Comparison of ENCODE assay signal across 28 cellular contexts in genomic region chr3:125302932-125303331, GRCh38.
"Had no signal": no experiment of that assay in that cellular context is flagged by ENCODE, and none has a peak within 500 bp of the region (broad histone marks: within the 10 kb centered on the region; RNA-seq: fewer than 3 reads in every experiment).

No MANE protein-coding gene starts in this region.

- H3K4me1 Mint-ChIP-seq: activated CD8-positive, alpha-beta memory T cell treated with anti-CD3 and anti-CD28 coated beads, Interleukin-2, amount 10 ng/mL, durations not matched to agents 7 days and 5 days had no signal

- H3K9me3 Mint-ChIP-seq: activated naive CD4-positive, alpha-beta T cell treated with anti-CD3 and anti-CD28 coated beads, Interleukin-2, amount 50 U/mL, for 72 hours; activated T-helper 2 cell treated with anti-CD3 and anti-CD28 coated beads, Interferon-gamma antibody, Interleukin-2, Interleukin-4, amounts not matched to agents 10 μg/mL and 5 μg/mL and 100 μg/mL, durations not matched to agents 14 hours and 24 hours and 36 hours; stimulated activated naive B cell treated with anti-CD40 and anti-IgM and Interleukin-4, amounts not matched to agents 10 μg/mL and 1 μg/mL and 100 μg/mL, for 72 hours; T-helper 2 cell treated with Interferon-gamma antibody and Interleukin-4, amounts not matched to agents 5 μg/mL and 100 μg/mL, for 36 hours had no signal

- H3K4me1 ChIP-seq: esophagus squamous epithelium, upper lobe of right lung had no signal

- H3K27ac ChIP-seq: body of pancreas, epithelial cell of prostate, esophagus squamous epithelium, gastrocnemius medialis, right atrium auricular region, stomach, tibial artery, upper lobe of right lung had no signal

- DNase-seq: activated CD4-positive, alpha-beta T cell treated with anti-CD3 and anti-CD28 coated beads for 36 hours; activated CD4-positive, CD25-positive, alpha-beta regulatory T cell; activated CD8-positive, alpha-beta memory T cell treated with anti-CD3 and anti-CD28 coated beads, Interleukin-2, amount 10 ng/mL, durations not matched to agents 7 days and 5 days; activated CD8-positive, alpha-beta T cell treated with anti-CD3 and anti-CD28 coated beads, Interleukin-2, amount 10 ng/mL, durations not matched to agents 7 days and 5 days; activated T-cell treated with anti-CD3 and anti-CD28 coated beads, Interleukin-2, amount 50 U/mL, for 48 hours; anterior cingulate cortex; body of pancreas; effector CD8-positive, alpha-beta T cell; esophagus squamous epithelium; gastrocnemius medialis; kidney glomerular epithelial cell; left ventricle myocardium superior; naive B cell; occipital lobe; stimulated activated CD4-positive, alpha-beta T cell treated with anti-CD3 and anti-CD28 coated beads, Interleukin-1b, Interleukin-23, amount 100 ng/mL, for 48 hours; stimulated activated CD4-positive, alpha-beta T cell treated with anti-CD3 and anti-CD28 coated beads, Interleukin-4, amount 100 ng/mL, for 4 hours; stimulated activated CD8-positive, alpha-beta memory T cell treated with anti-CD3 and anti-CD28 coated beads, Interleukin-4, amount 100 ng/mL, for 48 hours; stimulated activated naive B cell treated with anti-CD40 and anti-IgM and Interleukin-4, amounts not matched to agents 10 μg/mL and 1 μg/mL and 100 μg/mL, for 72 hours; stomach; T-helper 1 cell; tibial artery; upper lobe of right lung had no signal

- ATAC-seq: activated CD4-positive, alpha-beta T cell treated with anti-CD3 and anti-CD28 coated beads for 36 hours; activated CD8-positive, alpha-beta memory T cell treated with anti-CD3 and anti-CD28 coated beads, Interleukin-2, amount 10 ng/mL, durations not matched to agents 7 days and 5 days; activated CD8-positive, alpha-beta T cell treated with anti-CD3 and anti-CD28 coated beads, Interleukin-2, amount 10 ng/mL, durations not matched to agents 7 days and 5 days; activated naive CD4-positive, alpha-beta T cell treated with anti-CD3 and anti-CD28 coated beads, Interleukin-2, amount 50 U/mL, for 72 hours; body of pancreas; gastrocnemius medialis; left ventricle myocardium superior; stimulated activated naive B cell treated with anti-CD40 and anti-IgM and Interleukin-4, amounts not matched to agents 10 μg/mL and 1 μg/mL and 100 μg/mL, for 72 hours; upper lobe of right lung had no signal

- H3K9me3 ChIP-seq: body of pancreas, esophagus squamous epithelium, gastrocnemius medialis, right atrium auricular region, stomach, tibial artery, upper lobe of right lung had no signal

- H3K4me3 Mint-ChIP-seq: activated CD4-positive, alpha-beta T cell treated with anti-CD3 and anti-CD28 coated beads for 36 hours; activated CD8-positive, alpha-beta memory T cell treated with anti-CD3 and anti-CD28 coated beads, Interleukin-2, amount 10 ng/mL, durations not matched to agents 7 days and 5 days; activated CD8-positive, alpha-beta T cell treated with anti-CD3 and anti-CD28 coated beads, Interleukin-2, amount 10 ng/mL, durations not matched to agents 7 days and 5 days; stimulated activated naive B cell treated with anti-CD40 and anti-IgM and Interleukin-4, amounts not matched to agents 10 μg/mL and 1 μg/mL and 100 μg/mL, for 72 hours; T-helper 2 cell treated with Interferon-gamma antibody and Interleukin-4, amounts not matched to agents 5 μg/mL and 100 μg/mL, for 36 hours had no signal

- H3K27ac Mint-ChIP-seq: activated CD4-positive, alpha-beta T cell treated with anti-CD3 and anti-CD28 coated beads for 36 hours; activated CD8-positive, alpha-beta memory T cell treated with anti-CD3 and anti-CD28 coated beads, Interleukin-2, amount 10 ng/mL, durations not matched to agents 7 days and 5 days; activated CD8-positive, alpha-beta T cell treated with anti-CD3 and anti-CD28 coated beads, Interleukin-2, amount 10 ng/mL, durations not matched to agents 7 days and 5 days; activated naive CD4-positive, alpha-beta T cell treated with anti-CD3 and anti-CD28 coated beads, Interleukin-2, amount 50 U/mL, for 72 hours; activated T-helper 2 cell treated with anti-CD3 and anti-CD28 coated beads, Interferon-gamma antibody, Interleukin-2, Interleukin-4, amounts not matched to agents 10 μg/mL and 5 μg/mL and 100 μg/mL, durations not matched to agents 14 hours and 24 hours and 36 hours; T-helper 2 cell treated with Interferon-gamma antibody and Interleukin-4, amounts not matched to agents 5 μg/mL and 100 μg/mL, for 36 hours had no signal

- H3K27me3 Mint-ChIP-seq: activated CD4-positive, alpha-beta T cell treated with anti-CD3 and anti-CD28 coated beads for 36 hours; activated CD8-positive, alpha-beta memory T cell treated with anti-CD3 and anti-CD28 coated beads, Interleukin-2, amount 10 ng/mL, durations not matched to agents 7 days and 5 days; naive B cell; stimulated activated naive B cell treated with anti-CD40 and anti-IgM and Interleukin-4, amounts not matched to agents 10 μg/mL and 1 μg/mL and 100 μg/mL, for 72 hours had no signal

- H3K4me3 ChIP-seq: body of pancreas, esophagus squamous epithelium, gastrocnemius medialis, right atrium auricular region, smooth muscle cell, stomach, tibial artery, upper lobe of right lung had no signal

- H3K27me3 ChIP-seq: body of pancreas, esophagus squamous epithelium, gastrocnemius medialis, right atrium auricular region, stomach, tibial artery, upper lobe of right lung had no signal

- H3K4me2 ChIP-seq: smooth muscle cell had no signal

- H3K36me3 ChIP-seq: right atrium auricular region, upper lobe of right lung had no signal
